ENCODE assay signal across 8 cellular contexts in genomic region chr14:72291908-72292688, GRCh38.
DNase-seq lines count a peak whose midpoint lies in the region; ATAC-seq and TF ChIP-seq lines count a peak whose summit lies in the region.

No MANE protein-coding gene starts in this region.

- peak overlapping the region in 1 of 4 donors; percentile 5 for H3K4me3 ChIP-seq in esophagus muscularis mucosa

- no peak for TF ChIP-seq EP300 in esophagus muscularis mucosa (IDR thresholded peaks at IDR 0.05)

- H3K27ac Mint-ChIP-seq in H9, result no peak overlapping the region
- no peak overlapping the region for H3K27ac Mint-ChIP-seq in naive B cell

- no peak overlapping the region for H3K4me2 ChIP-seq in H9 (ENCODE audit: insufficient read depth, insufficient read length, low read length)

- H3K27me3 Mint-ChIP-seq in H9 (ENCODE audit: low read depth), result no peaks in the 10 kb centered on the region
- H3K27me3 Mint-ChIP-seq in naive B cell, result peaks cover 42 to 45% (median 44%) of the 10 kb centered on the region in 3 donors

- CTCF ChIA-PET in RWPE1 (lab: Yijun Ruan, JAX), result interaction anchor here (0.7 to 1.0 kb wide), 2 partner anchors 169 to 171 kb away, joined by 3 to 5 read pairs; no protein-coding TSS in a partner anchor

- no peak overlapping the region for H2BK15ac ChIP-seq in H9 (ENCODE audit: low read depth, low read length)

- H3K4me3 Mint-ChIP-seq in H9 (no peak overlapping the region), naive B cell (no peak overlapping the region)

- intact Hi-C loops in esophagus muscularis mucosa (cut with DNase I), result no loop called here

- H3K4me1 ChIP-seq in H9 (ENCODE audit: insufficient read depth, low read length) (no peaks in the 10 kb centered on the region; the same call in 1 of the 2 replicates), esophagus muscularis mucosa (peaks cover 0 to 6% (median 0%) of the 10 kb centered on the region in 4 donors)

- H3T11ph ChIP-seq in H9 (ENCODE audit: low read length), result no peak overlapping the region

- H2BK20ac ChIP-seq in H9 (ENCODE audit: low read depth, low read length, poor library complexity, severe bottlenecking), result no peak overlapping the region

- H4K5ac ChIP-seq in H9 (ENCODE audit: insufficient read length, low read depth, low read length), result no peak overlapping the region

- no peak overlapping the region for H3K18ac ChIP-seq in H9 (ENCODE audit: insufficient read length, low read depth, low read length)

- H3K14ac ChIP-seq in H9 (ENCODE audit: insufficient read depth, low read length), result no peak overlapping the region

- POLR2A ChIA-PET in RWPE1 (lab: Yijun Ruan, JAX; ENCODE audit: low non-redundant PET), result no interaction called here

- H3K36me3 Mint-ChIP-seq in H9 (ENCODE audit: insufficient read depth in 1 of 3, low read depth in 3 of 3) (peaks cover 0 to 3% (median 0%) of the 10 kb centered on the region in 3 experiments; a peak in 1 of 7 replicates), naive B cell (no peaks in the 10 kb centered on the region)

- H4K8ac ChIP-seq in H9 (replicated peaks; ENCODE audit: insufficient read length, low read depth, low read length), result no peak overlapping the region

- no peaks in the 10 kb centered on the region for H3K36me3 ChIP-seq in esophagus muscularis mucosa

- no peaks in the 10 kb centered on the region for H3K9me3 ChIP-seq in H9 (ENCODE audit: control insufficient read depth, low read depth, low read length)
- peaks cover 0 to 4% (median 0%) of the 10 kb centered on the region in 4 donors for H3K9me3 ChIP-seq in esophagus muscularis mucosa

- H3K27ac ChIP-seq in H9 (ENCODE audit: insufficient read length, low read depth, low read length) (no peak overlapping the region), RWPE1 (no peak overlapping the region), esophagus muscularis mucosa (replicated peaks in 1 of 4) (no peak overlapping the region)

- H4K91ac ChIP-seq in H9 (ENCODE audit: insufficient read length, low read depth, low read length), result no peak overlapping the region

- no peaks in the 10 kb centered on the region for H3K23me2 ChIP-seq in H9 (ENCODE audit: insufficient read length, low read depth, low read length, poor library complexity, severe bottlenecking)

- H2BK12ac ChIP-seq in H9 (ENCODE audit: insufficient read length, low read depth, low read length), result no peak overlapping the region

- no peaks in the 10 kb centered on the region for H3K27me3 ChIP-seq in H9 (ENCODE audit: insufficient read depth, low read length)
- H3K27me3 ChIP-seq in esophagus muscularis mucosa, result no peaks in the 10 kb centered on the region

- DNase-seq in NCI-H1417 (lab: John Stamatoyannopoulos, UW) (peak; percentile 32 to 73 (median 72)), NCI-H1417 treated with DMSO at 0.1 percent for 48 hours (lab: John Stamatoyannopoulos, UW) (no peak), H9 (no peak), RWPE1 (ENCODE audit: low spot score) (peak; percentile 38), esophagus muscularis mucosa (ENCODE audit: extremely low spot score) (peak; percentile 89), naive B cell (peak; percentile 0)

- TF ChIP-seq CTCF in H9 (conservative IDR thresholded peaks at IDR 0.05) (peak; percentile 87), RWPE1 (conservative IDR thresholded peaks at IDR 0.05; ENCODE audit: low read depth) (peak; percentile 56), esophagus muscularis mucosa (IDR thresholded peaks at IDR 0.05) (peak; percentile 67 to 81 (median 71))

- H3K9me3 Mint-ChIP-seq in H9 (peaks cover 2 to 10% of the 10 kb centered on the region in 2 experiments; a peak in 4 of 5 replicates), naive B cell (peaks cover 0 to 9% (median 0%) of the 10 kb centered on the region in 7 donors)

- no peak overlapping the region for H3K4ac ChIP-seq in H9 (ENCODE audit: low read depth, low read length)

- no peak overlapping the region for H2AK5ac ChIP-seq in H9 (ENCODE audit: insufficient read length, low read length)

- no peak overlapping the region for H2AFZ ChIP-seq in H9 (ENCODE audit: low read length)

- H3K4me1 Mint-ChIP-seq in H9, result peaks cover 0 to 22% of the 10 kb centered on the region in 2 experiments; a peak in 3 of 4 replicates
- H3K4me1 Mint-ChIP-seq in naive B cell, result no peaks in the 10 kb centered on the region

- no peak for TF ChIP-seq POLR2A in esophagus muscularis mucosa (IDR thresholded peaks at IDR 0.05; ENCODE audit: low read depth)

- no peaks in the 10 kb centered on the region for H4K20me1 ChIP-seq in H9 (ENCODE audit: control insufficient read depth, insufficient read depth, insufficient read length)

- no peak overlapping the region for H3K56ac ChIP-seq in H9 (ENCODE audit: insufficient read length, low read depth, low read length)

- H3K23ac ChIP-seq in H9 (ENCODE audit: insufficient read length, low read depth, low read length), result no peak overlapping the region

- no peak overlapping the region for H2BK120ac ChIP-seq in H9 (ENCODE audit: low read depth, low read length, poor library complexity, severe bottlenecking)

- H3K9ac ChIP-seq in H9 (ENCODE audit: extremely low read depth, insufficient read length, low read length), result no peak overlapping the region

- ATAC-seq in naive B cell (ENCODE audit: low read depth in 2 of 2) (no peak), GM21423 (IDR thresholded peaks at IDR 0.05; ENCODE audit: unreplicated experiment) (no peak), GM21529 (IDR thresholded peaks at IDR 0.05; ENCODE audit: unreplicated experiment) (no peak)

- no peaks in the 10 kb centered on the region for H3K79me2 ChIP-seq in H9 (ENCODE audit: insufficient read depth, low read length)

- H3K79me1 ChIP-seq in H9 (ENCODE audit: insufficient read depth, low read depth, low read length, poor library complexity, severe bottlenecking), result no peaks in the 10 kb centered on the region

- WGBS in H9 (ENCODE audit: extremely low coverage, insufficient read length, low lambda C conversion rate), result no CpG with 5 or more reads among the region's 16 CpGs
- WGBS in esophagus muscularis mucosa, result 49% methylated on average over 16 of the region's 16 CpGs

- H2BK5ac ChIP-seq in H9 (ENCODE audit: insufficient read length, low read length), result no peak overlapping the region

Comparison
In these comparisons a context has a peak if more than half of its experiments do, and no peak if none do; other contexts are left out.
1. DNase-seq: peak in NCI-H1417 (3 of 3), RWPE1 (single experiment), esophagus muscularis mucosa (single experiment) and naive B cell (single experiment); none in NCI-H1417 treated with DMSO at 0.1 percent for 48 hours (single experiment) and H9 (single experiment).
2. Peak in every context shown above with its lines, with median percentiles within 50 percentile points of each other: CTCF ChIP-seq.